Comparison of ENCODE assay signal across 17 cellular contexts in genomic region chr4:41572414-41572986, GRCh38. TPM values are rescaled to one million over a fixed set of nuclear protein-coding genes. Genes with fewer than 3 reads are reported as not detected.
DNase-seq lines count a peak whose midpoint lies in the region; ATAC-seq, FAIRE-seq and TF ChIP-seq lines count a peak whose summit lies in the region.
"Had no signal": no experiment of that assay in that cellular context is flagged by ENCODE, and none has a peak within 500 bp of the region (broad histone marks: within the 10 kb centered on the region; RNA-seq: fewer than 3 reads in every experiment).

No MANE protein-coding gene starts in this region.

- H3K27me3 Mint-ChIP-seq in MCF 10A (ENCODE audit: insufficient read depth, unreplicated experiment), result no peaks in the 10 kb centered on the region
- H3K27me3 Mint-ChIP-seq: activated CD4-positive, alpha-beta memory T cell treated with anti-CD3 and anti-CD28 coated beads, Interleukin-2, amount 10 ng/mL, durations not matched to agents 7 days and 5 days; stimulated activated memory B cell treated with anti-CD40 and anti-IgM and Interleukin-4, amounts not matched to agents 10 μg/mL and 1 μg/mL and 100 μg/mL, for 72 hours had no signal

- FAIRE-seq in endothelial cell of umbilical vein (lab: Jason Lieb, UNC), result no peak
- FAIRE-seq: astrocyte, keratinocyte had no signal

- H3K4me1 ChIP-seq in mammary epithelial cell (ENCODE audit: insufficient read depth, low read length) (no peaks in the 10 kb centered on the region), endothelial cell of umbilical vein (ENCODE audit: control insufficient read depth, extremely low read depth, insufficient read depth, low read length) (no peaks in the 10 kb centered on the region), mesendoderm (ENCODE audit: control insufficient read depth, low read depth, low read length) (no peaks in the 10 kb centered on the region), tibial artery (peaks cover 0 to 98% (median 45%) of the 10 kb centered on the region in 4 donors)

- dilution Hi-C loops in mammary epithelial cell (cut with HindIII; ENCODE audit: low sequenced_read_pairs) (no loop called here), endothelial cell of umbilical vein (cut with MboI; ENCODE audit: extremely low pct_ligation_motif_present, low sequenced_read_pairs) (no loop called here)

- H4K20me1 ChIP-seq in mammary epithelial cell (ENCODE audit: insufficient read depth, low read length), result no peaks in the 10 kb centered on the region
- no peaks in the 10 kb centered on the region for H4K20me1 ChIP-seq in endothelial cell of umbilical vein (replicated peaks; ENCODE audit: control insufficient read depth, extremely low read depth, insufficient read depth, low read length)

- peaks cover 40% of the 10 kb centered on the region for H3K4me1 Mint-ChIP-seq in MCF 10A (ENCODE audit: insufficient read depth, unreplicated experiment)
- H3K4me1 Mint-ChIP-seq: activated CD4-positive, alpha-beta memory T cell treated with anti-CD3 and anti-CD28 coated beads, Interleukin-2, amount 10 ng/mL, durations not matched to agents 7 days and 5 days; stimulated activated memory B cell treated with anti-CD40 and anti-IgM and Interleukin-4, amounts not matched to agents 10 μg/mL and 1 μg/mL and 100 μg/mL, for 72 hours had no signal

- H3K36me3 Mint-ChIP-seq in MCF 10A (ENCODE audit: insufficient read depth, unreplicated experiment), result no peaks in the 10 kb centered on the region
- H3K36me3 Mint-ChIP-seq: stimulated activated memory B cell treated with anti-CD40 and anti-IgM and Interleukin-4, amounts not matched to agents 10 μg/mL and 1 μg/mL and 100 μg/mL, for 72 hours had no signal

- H3K9ac ChIP-seq in mammary epithelial cell (ENCODE audit: insufficient read depth, low read length) (no peak overlapping the region), endothelial cell of umbilical vein (replicated peaks; ENCODE audit: extremely low read depth, insufficient read depth, low read length) (no peak overlapping the region), mesendoderm (ENCODE audit: low read length) (no peak overlapping the region)

- no peak overlapping the region for H3K18ac ChIP-seq in mesendoderm (ENCODE audit: low read length)

- DNase-seq in MCF 10A (ENCODE audit: unreplicated experiment) (no peak), mammary epithelial cell (no peak), endothelial cell of umbilical vein (ENCODE audit: low read depth, low spot score) (peak; percentile 26), mesendoderm (peak; percentile 13), tibial artery (no peak), NCI-H2081 treated with DMSO at 0.1 percent for 48 hours (lab: John Stamatoyannopoulos, UW) (no peak), NCI-H2107 (lab: John Stamatoyannopoulos, UW) (no peak)
- DNase-seq: activated CD4-positive, alpha-beta memory T cell treated with anti-CD3 and anti-CD28 coated beads, Interleukin-2, amount 10 ng/mL, durations not matched to agents 7 days and 5 days; COR-L47; IMR-90; NCI-H1105 had no signal

- WGBS in mammary epithelial cell (ENCODE audit: low coverage, missing lambda C conversion rate), result 68% methylated on average over 5 of the region's 5 CpGs
- no CpG with 5 or more reads among the region's 5 CpGs for WGBS in mesendoderm (ENCODE audit: extremely low coverage, insufficient coverage, low lambda C conversion rate)

- peak overlapping the region; percentile 96 for H3K27ac Mint-ChIP-seq in MCF 10A (ENCODE audit: low read depth, unreplicated experiment)
- H3K27ac Mint-ChIP-seq: activated CD4-positive, alpha-beta memory T cell treated with anti-CD3 and anti-CD28 coated beads, Interleukin-2, amount 10 ng/mL, durations not matched to agents 7 days and 5 days; activated T-helper 2 cell treated with anti-CD3 and anti-CD28 coated beads, Interferon-gamma antibody, Interleukin-2, Interleukin-4, amounts not matched to agents 10 μg/mL and 5 μg/mL and 100 μg/mL, durations not matched to agents 14 hours and 24 hours and 36 hours; stimulated activated memory B cell treated with anti-CD40 and anti-IgM and Interleukin-4, amounts not matched to agents 10 μg/mL and 1 μg/mL and 100 μg/mL, for 72 hours had no signal

- H3K27me3 ChIP-seq in mammary epithelial cell (ENCODE audit: insufficient read depth, low read length), result no peaks in the 10 kb centered on the region
- H3K27me3 ChIP-seq in endothelial cell of umbilical vein (ENCODE audit: control insufficient read depth in 2 of 2, insufficient read depth in 2 of 2, low read length in 2 of 2), result peaks cover 30 to 40% of the 10 kb centered on the region in 2 experiments
- H3K27me3 ChIP-seq in mesendoderm (ENCODE audit: insufficient read depth, low read length, poor library complexity), result no peaks in the 10 kb centered on the region
- H3K27me3 ChIP-seq in tibial artery, result no peaks in the 10 kb centered on the region
- H3K27me3 ChIP-seq: SJSA1 had no signal

- H4K5ac ChIP-seq in mesendoderm (ENCODE audit: low read length), result no peak overlapping the region

- H3K4ac ChIP-seq in mesendoderm (ENCODE audit: low read depth, low read length), result no peak overlapping the region

- TF ChIP-seq POLR2A in endothelial cell of umbilical vein (IDR thresholded peaks at IDR 0.05; ENCODE audit: low read depth, low read length), result no peak

- H3K9me3 ChIP-seq in mammary epithelial cell (replicated peaks; ENCODE audit: insufficient read depth, low read length), result no peaks in the 10 kb centered on the region
- H3K9me3 ChIP-seq in endothelial cell of umbilical vein (replicated peaks; ENCODE audit: control insufficient read depth, insufficient read depth, low read length), result no peaks in the 10 kb centered on the region
- H3K9me3 ChIP-seq in tibial artery, result no peaks in the 10 kb centered on the region
- H3K9me3 ChIP-seq: SJSA1 had no signal

- H4K8ac ChIP-seq in mesendoderm (ENCODE audit: low read depth, low read length), result no peak overlapping the region

- BruUV-seq in MCF 10A (replicated peaks; lab: Mats Ljungman, UMichigan), result no TSS peak
- no TSS peak for BruUV-seq in mammary epithelial cell (replicated peaks; lab: Mats Ljungman, UMichigan)
- no TSS peak for BruUV-seq in endothelial cell of umbilical vein (replicated peaks; lab: Mats Ljungman, UMichigan)

- H2BK5ac ChIP-seq in mesendoderm (ENCODE audit: low read length), result no peak overlapping the region

- H3K4me3 ChIP-seq in mammary epithelial cell (replicated peaks in 1 of 3; ENCODE audit: insufficient read depth in 1 of 3, low read depth in 2 of 3, low read length in 3 of 3) (no peak overlapping the region), endothelial cell of umbilical vein (replicated peaks in 1 of 3; ENCODE audit: insufficient read depth in 1 of 3, low read depth in 1 of 3, low read length in 3 of 3) (no peak overlapping the region), mesendoderm (ENCODE audit: low read length) (no peak overlapping the region), tibial artery (peak overlapping the region; percentile 14 to 24)
- H3K4me3 ChIP-seq: SJSA1 had no signal

- H3K56ac ChIP-seq in mesendoderm (ENCODE audit: low read length), result no peak overlapping the region

- H3K79me1 ChIP-seq in mesendoderm (ENCODE audit: low read length), result no peaks in the 10 kb centered on the region

- H2AK5ac ChIP-seq in mesendoderm (ENCODE audit: low read length), result no peak overlapping the region

- H3K36me3 ChIP-seq in mammary epithelial cell (ENCODE audit: insufficient read depth, low read length), result no peaks in the 10 kb centered on the region
- no peaks in the 10 kb centered on the region for H3K36me3 ChIP-seq in endothelial cell of umbilical vein (ENCODE audit: control insufficient read depth in 2 of 2, extremely low read depth in 1 of 2, insufficient read depth in 2 of 2, low read length in 2 of 2)
- no peaks in the 10 kb centered on the region for H3K36me3 ChIP-seq in mesendoderm (ENCODE audit: control insufficient read depth, insufficient read depth, low read length)
- H3K36me3 ChIP-seq in tibial artery, result no peaks in the 10 kb centered on the region
- H3K36me3 ChIP-seq: SJSA1 had no signal

- H2BK120ac ChIP-seq in mesendoderm (ENCODE audit: low read depth, low read length), result no peak overlapping the region

- CTCF ChIA-PET in MCF 10A (lab: Yijun Ruan, JAX) (no interaction called here), mammary epithelial cell (lab: Charles Lee; ENCODE audit: low non-redundant PET) (no interaction called here), endothelial cell of umbilical vein (lab: Charles Lee) (no interaction called here)

- in situ Hi-C loops in mammary epithelial cell (cut with MboI; ENCODE audit: low sequenced_read_pairs in 2 of 2), result no loop called here

- no peak overlapping the region for H2AFZ ChIP-seq in mammary epithelial cell (ENCODE audit: low read depth, low read length)
- no peak overlapping the region for H2AFZ ChIP-seq in endothelial cell of umbilical vein (ENCODE audit: low read depth, low read length)

- H3K9me3 Mint-ChIP-seq in MCF 10A (ENCODE audit: unreplicated experiment), result no peaks in the 10 kb centered on the region
- H3K9me3 Mint-ChIP-seq: activated CD4-positive, alpha-beta memory T cell treated with anti-CD3 and anti-CD28 coated beads, Interleukin-2, amount 10 ng/mL, durations not matched to agents 7 days and 5 days; activated T-helper 2 cell treated with anti-CD3 and anti-CD28 coated beads, Interferon-gamma antibody, Interleukin-2, Interleukin-4, amounts not matched to agents 10 μg/mL and 5 μg/mL and 100 μg/mL, durations not matched to agents 14 hours and 24 hours and 36 hours; stimulated activated memory B cell treated with anti-CD40 and anti-IgM and Interleukin-4, amounts not matched to agents 10 μg/mL and 1 μg/mL and 100 μg/mL, for 72 hours had no signal

- no peak overlapping the region for H2BK15ac ChIP-seq in mesendoderm (replicated peaks; ENCODE audit: low read depth)

- no peak overlapping the region for H3K4me3 Mint-ChIP-seq in MCF 10A (ENCODE audit: unreplicated experiment)
- H3K4me3 Mint-ChIP-seq: activated CD4-positive, alpha-beta memory T cell treated with anti-CD3 and anti-CD28 coated beads, Interleukin-2, amount 10 ng/mL, durations not matched to agents 7 days and 5 days; stimulated activated memory B cell treated with anti-CD40 and anti-IgM and Interleukin-4, amounts not matched to agents 10 μg/mL and 1 μg/mL and 100 μg/mL, for 72 hours had no signal

- intact Hi-C loops in MCF 10A (cut with micrococcal nuclease) (no loop called here), mammary epithelial cell (cut with micrococcal nuclease) (no loop called here), endothelial cell of umbilical vein (cut with micrococcal nuclease) (no loop called here), tibial artery (cut with DNase I; ENCODE audit: low total_unique reads) (loop anchor here (5.0 kb wide), 1 partner anchor 50 kb away; no protein-coding TSS in a partner anchor)

- TF ChIP-seq CTCF in MCF 10A (IDR thresholded peaks at IDR 0.05; ENCODE audit: unreplicated experiment) (no peak), mammary epithelial cell (conservative IDR thresholded peaks at IDR 0.05 in 1 of 2, IDR thresholded peaks at IDR 0.05 in 1 of 2; ENCODE audit: extremely low read depth in 1 of 2, insufficient read depth in 1 of 2, low read depth in 1 of 2, low read length in 2 of 2) (no peak), endothelial cell of umbilical vein (IDR thresholded peaks at IDR 0.05; ENCODE audit: extremely low read depth in 1 of 2, insufficient read depth in 1 of 2, low read depth in 1 of 2, low read length in 2 of 2) (no peak), tibial artery (IDR thresholded peaks at IDR 0.05) (no peak)

- H3K27ac ChIP-seq in mammary epithelial cell (ENCODE audit: insufficient read depth, low read depth, low read length), result no peak overlapping the region
- no peak overlapping the region for H3K27ac ChIP-seq in endothelial cell of umbilical vein (ENCODE audit: insufficient read depth, low read depth, low read length)
- no peak overlapping the region for H3K27ac ChIP-seq in mesendoderm (ENCODE audit: low read depth, low read length)
- H3K27ac ChIP-seq in tibial artery, result peak overlapping the region; percentile 62 to 72
- H3K27ac ChIP-seq: SJSA1 had no signal

- H3K79me2 ChIP-seq in mammary epithelial cell (ENCODE audit: insufficient read depth, low read length) (no peaks in the 10 kb centered on the region), endothelial cell of umbilical vein (ENCODE audit: control insufficient read depth, insufficient read depth, low read length) (no peaks in the 10 kb centered on the region), mesendoderm (ENCODE audit: control insufficient read depth, insufficient read depth, low read length) (no peaks in the 10 kb centered on the region)

- H3K4me2 ChIP-seq in mammary epithelial cell (ENCODE audit: insufficient read depth, low read depth, low read length), result no peak overlapping the region
- no peak overlapping the region for H3K4me2 ChIP-seq in endothelial cell of umbilical vein (ENCODE audit: insufficient read depth, low read length)
- no peak overlapping the region for H3K4me2 ChIP-seq in mesendoderm (ENCODE audit: low read length)

- no peak for ATAC-seq in HG02759 (IDR thresholded peaks at IDR 0.05; ENCODE audit: unreplicated experiment)
- ATAC-seq: stimulated activated memory B cell treated with anti-CD40 and anti-IgM and Interleukin-4, amounts not matched to agents 10 μg/mL and 1 μg/mL and 100 μg/mL, for 72 hours had no signal

- POLR2A ChIA-PET in MCF 10A (lab: Yijun Ruan, JAX) (interaction anchor here (0.7 to 1.4 kb wide), 2 partner anchors 26 to 362 kb away, joined by 3 read pairs; no protein-coding TSS in a partner anchor), endothelial cell of umbilical vein (lab: Charles Lee) (no interaction called here)

- no peaks in the 10 kb centered on the region for H3K9me1 ChIP-seq in endothelial cell of umbilical vein (replicated peaks; ENCODE audit: control insufficient read depth, extremely low read depth, insufficient read depth, low read length)

- no peak overlapping the region for H3K23ac ChIP-seq in mesendoderm (ENCODE audit: low read length)

RNA-seq across cellular contexts. Expression of gene LIMCH1, which starts 34.5 kb away (rescaled TPM):
- total RNA-seq in MCF 10A (2022) (36.6 and 48.4 TPM in 2 replicates), mammary epithelial cell (1 to 10 TPM in 1 of 2 donors, not detected in 1; 7.3 TPM), endothelial cell of umbilical vein (18.6 and 32.8 TPM in 2 replicates)
- polyA plus RNA-seq in mammary epithelial cell (0.05 TPM), endothelial cell of umbilical vein (10.0 and 14.3 TPM in 2 replicates)
- polyA minus RNA-seq in mammary epithelial cell (not detected), endothelial cell of umbilical vein (36.1 and 37.3 TPM in 2 replicates)
- 8.1 and 8.4 TPM in 2 replicates for polyA plus RNA-seq in endothelial cell of umbilical vein (2011; cell fraction: cytosol; rRNA removed)
- 73.9 and 103 TPM in 2 replicates for polyA plus RNA-seq in endothelial cell of umbilical vein (2011; cell fraction: nucleus; rRNA removed)
- polyA plus RNA-seq in endothelial cell of umbilical vein (2012), result 5.1 and 6.4 TPM in 2 replicates
- 36.4 TPM for polyA minus RNA-seq in endothelial cell of umbilical vein (2011; cell fraction: cytosol; rRNA and poly(A)+ RNA removed)
- polyA minus RNA-seq in endothelial cell of umbilical vein (2011; cell fraction: nucleus; rRNA and poly(A)+ RNA removed), result 54.3 and 70.0 TPM in 2 replicates
- 2.9 TPM for polyA plus RNA-seq in mesendoderm (2013, experiment 1 of 2)
- polyA plus RNA-seq in mesendoderm (2013, experiment 2 of 2), result 3.1 TPM
- total RNA-seq: activated CD4-positive, alpha-beta memory T cell treated with anti-CD3 and anti-CD28 coated beads, Interleukin-2, amount 10 ng/mL, durations not matched to agents 7 days and 5 days; activated T-helper 2 cell treated with anti-CD3 and anti-CD28 coated beads, Interferon-gamma antibody, Interleukin-2, Interleukin-4, amounts not matched to agents 10 μg/mL and 5 μg/mL and 100 μg/mL, durations not matched to agents 14 hours and 24 hours and 36 hours had no signal

Comparison
In these comparisons a context has a peak if more than half of its experiments do, and no peak if none do; other contexts are left out.
1. DNase-seq: peak in endothelial cell of umbilical vein (single experiment) and mesendoderm (single experiment); none in MCF 10A (single experiment), mammary epithelial cell (single experiment), tibial artery (0 of 2), NCI-H2081 treated with DMSO at 0.1 percent for 48 hours (single experiment) and NCI-H2107 (single experiment).
2. H3K27ac ChIP-seq: peak in tibial artery (2 of 2); none in mammary epithelial cell (single experiment), endothelial cell of umbilical vein (single experiment) and mesendoderm (single experiment).
3. H3K4me3 ChIP-seq: peak in tibial artery (2 of 2); none in mammary epithelial cell (0 of 3), endothelial cell of umbilical vein (0 of 3) and mesendoderm (single experiment).